Comparison of ENCODE assay signal across 14 cellular contexts in the genomic region with DNA sequence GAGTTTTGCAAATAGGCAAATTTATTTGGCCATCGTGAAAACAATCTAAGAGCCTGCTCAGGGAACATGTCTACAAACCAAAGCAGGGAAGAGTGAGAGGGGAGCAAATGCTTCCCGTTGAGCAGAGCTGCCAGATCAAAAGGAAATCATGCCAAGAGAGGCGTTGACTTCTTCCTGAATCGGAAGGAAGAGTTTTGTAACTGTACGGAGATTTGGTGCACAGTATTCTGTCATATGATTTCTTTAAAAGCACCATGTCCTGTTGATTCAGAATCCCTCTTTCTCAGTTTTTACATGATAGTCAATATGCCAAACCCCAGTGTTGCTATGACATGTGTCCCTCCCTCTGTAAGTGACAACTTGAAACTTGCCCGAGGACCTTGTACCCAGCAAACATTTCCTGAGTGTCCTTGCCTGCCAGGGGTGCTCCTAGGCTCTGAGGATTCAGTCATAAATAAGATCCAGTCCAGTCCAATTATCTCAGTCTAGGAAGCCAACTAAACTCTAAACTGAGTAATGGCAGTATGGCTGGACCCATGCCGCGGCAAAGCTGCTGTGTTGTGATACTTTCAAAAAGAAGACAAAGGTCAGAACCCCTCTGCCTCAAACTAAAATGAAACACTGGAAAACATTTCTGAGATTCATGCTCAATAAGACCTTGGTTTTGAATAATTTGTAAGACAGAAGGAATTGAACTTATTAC.
DNase-seq lines count a peak whose midpoint lies in the region; ATAC-seq and TF ChIP-seq lines count a peak whose summit lies in the region.
"Had no signal": no experiment of that assay in that cellular context is flagged by ENCODE, and none has a peak within 500 bp of the region (broad histone marks: within the 10 kb centered on the region; RNA-seq: fewer than 3 reads in every experiment).

No MANE protein-coding gene starts in this region.

- H3K27ac Mint-ChIP-seq in CD4-positive, alpha-beta T cell, result no peak overlapping the region
- H3K27ac Mint-ChIP-seq: natural killer cell, type B pancreatic cell had no signal

- H3K27me3 Mint-ChIP-seq in CD4-positive, alpha-beta T cell, result peaks cover 23% of the 10 kb centered on the region

- no peaks in the 10 kb centered on the region for H3K9me3 ChIP-seq in esophagus muscularis mucosa
- no peaks in the 10 kb centered on the region for H3K9me3 ChIP-seq in lower lobe of right lung
- H3K9me3 ChIP-seq in stomach, result no peaks in the 10 kb centered on the region
- H3K9me3 ChIP-seq in CD4-positive, alpha-beta T cell (ENCODE audit: control insufficient read depth, low read length), result no peaks in the 10 kb centered on the region

- TF ChIP-seq EP300 in esophagus muscularis mucosa (IDR thresholded peaks at IDR 0.05) (no peak), stomach (IDR thresholded peaks at IDR 0.05) (no peak)

- peaks cover 43 to 53% (median 46%) of the 10 kb centered on the region in 4 donors for H3K4me1 ChIP-seq in esophagus muscularis mucosa
- H3K4me1 ChIP-seq in lower lobe of right lung, result peaks cover 32% of the 10 kb centered on the region
- H3K4me1 ChIP-seq in stomach, result peaks cover 0 to 37% (median 14%) of the 10 kb centered on the region in 4 donors

- no peaks in the 10 kb centered on the region for H3K9me3 Mint-ChIP-seq in CD4-positive, alpha-beta T cell
- H3K9me3 Mint-ChIP-seq: IgD-negative memory B cell, natural killer cell, type B pancreatic cell had no signal

- H3K4me3 Mint-ChIP-seq in CD4-positive, alpha-beta T cell, result no peak overlapping the region
- H3K4me3 Mint-ChIP-seq: IgD-negative memory B cell, natural killer cell, type B pancreatic cell had no signal

- no peaks in the 10 kb centered on the region for H3K4me1 Mint-ChIP-seq in CD4-positive, alpha-beta T cell (ENCODE audit: low read depth)
- H3K4me1 Mint-ChIP-seq: IgD-negative memory B cell, natural killer cell had no signal

- POLR2A ChIA-PET in CD4-positive, alpha-beta T cell (lab: Charles Lee), result no interaction called here

- H3K36me3 Mint-ChIP-seq in CD4-positive, alpha-beta T cell (ENCODE audit: low read depth), result no peaks in the 10 kb centered on the region
- H3K36me3 Mint-ChIP-seq: IgD-negative memory B cell, natural killer cell had no signal

- TF ChIP-seq CTCF in esophagus muscularis mucosa (IDR thresholded peaks at IDR 0.05) (no peak), lower lobe of right lung (IDR thresholded peaks at IDR 0.05) (no peak), stomach (IDR thresholded peaks at IDR 0.05) (no peak)
- no peak for TF ChIP-seq CTCF in CD4-positive, alpha-beta T cell (IDR thresholded peaks at IDR 0.05)

- peaks cover 0 to 27% (median 9%) of the 10 kb centered on the region in 4 donors for H3K36me3 ChIP-seq in esophagus muscularis mucosa
- no peaks in the 10 kb centered on the region for H3K36me3 ChIP-seq in lower lobe of right lung
- H3K36me3 ChIP-seq in stomach, result no peaks in the 10 kb centered on the region

- intact Hi-C loops in esophagus muscularis mucosa (cut with DNase I), result no loop called here
- intact Hi-C loops in lower lobe of right lung (cut with DNase I), result no loop called here
- intact Hi-C loops in stomach (cut with DNase I; ENCODE audit: low total_unique reads), result no loop called here
- intact Hi-C loops in CD4-positive, alpha-beta T cell (cut with DNase I, micrococcal nuclease), result no loop called here

- CTCF ChIA-PET in CD4-positive, alpha-beta T cell (lab: Charles Lee), result no interaction called here

- H3K27ac ChIP-seq in esophagus muscularis mucosa (replicated peaks in 1 of 4) (peak overlapping the region; percentile 25 to 62 (median 45)), lower lobe of right lung (peak overlapping the region; percentile 3), stomach (peak overlapping the region in 4 of 5 donors; percentile 2 to 49 (median 44))
- H3K27ac ChIP-seq in CD4-positive, alpha-beta T cell (ENCODE audit: low read depth, low read length), result no peak overlapping the region

- ATAC-seq in lower lobe of right lung (peak; percentile 48 to 59), GM21717 (IDR thresholded peaks at IDR 0.05; ENCODE audit: unreplicated experiment) (no peak)
- ATAC-seq in CD4-positive, alpha-beta T cell (ENCODE audit: poor library complexity), result no peak
- ATAC-seq: natural killer cell had no signal

- H3K27me3 ChIP-seq in esophagus muscularis mucosa (no peaks in the 10 kb centered on the region), lower lobe of right lung (ENCODE audit: low read depth) (no peaks in the 10 kb centered on the region), stomach (no peaks in the 10 kb centered on the region)
- peaks cover 8% of the 10 kb centered on the region for H3K27me3 ChIP-seq in CD4-positive, alpha-beta T cell (ENCODE audit: control insufficient read depth, insufficient read depth, low read length)

- 43% methylated on average over 8 of the region's 8 CpGs for WGBS in esophagus muscularis mucosa
- WGBS in stomach, 5 donors, result 35 to 56% (median 45%) methylated on average over 8 of the region's 8 CpGs

- TF ChIP-seq POLR2A in esophagus muscularis mucosa (IDR thresholded peaks at IDR 0.05; ENCODE audit: low read depth), result no peak
- TF ChIP-seq POLR2A in stomach (IDR thresholded peaks at IDR 0.05), result no peak

- DNase-seq in GF-D8 (lab: John Stamatoyannopoulos, UW), result peak; percentile 1
- no peak for DNase-seq in esophagus muscularis mucosa (ENCODE audit: extremely low spot score)
- DNase-seq in lower lobe of right lung, result no peak
- DNase-seq in stomach, result no peak
- DNase-seq in hippocampal formation (lab: John Stamatoyannopoulos, UW), result no peak
- no peak for DNase-seq in nucleus accumbens (lab: John Stamatoyannopoulos, UW)
- no peak for DNase-seq in CD4-positive, alpha-beta T cell
- DNase-seq: activated gamma-delta T cell, natural killer cell, SHP77 had no signal

- H3K4me3 ChIP-seq in esophagus muscularis mucosa (no peak overlapping the region), lower lobe of right lung (no peak overlapping the region), stomach (no peak overlapping the region)
- H3K4me3 ChIP-seq: smooth muscle cell had no signal

Comparison
In these comparisons a context has a peak if more than half of its experiments do, and no peak if none do; other contexts are left out.
1. ATAC-seq: peak in lower lobe of right lung (2 of 2); none in GM21717 (single experiment) and CD4-positive, alpha-beta T cell (single experiment).